Comparison of ENCODE assay signal across 31 cellular contexts in genomic region chr1:38403667-38404066, GRCh38.
DNase-seq lines count a peak whose midpoint lies in the region; ATAC-seq, FAIRE-seq and TF ChIP-seq lines count a peak whose summit lies in the region.
"Had no signal": no experiment of that assay in that cellular context is flagged by ENCODE, and none has a peak within 500 bp of the region (broad histone marks: within the 10 kb centered on the region; RNA-seq: fewer than 3 reads in every experiment).

No MANE protein-coding gene starts in this region.

- H3K36me3 ChIP-seq in DOHH2 (ENCODE audit: control insufficient read depth, low read length) = no peaks in the 10 kb centered on the region
- no peaks in the 10 kb centered on the region for H3K36me3 ChIP-seq in WERI-Rb-1
- H3K36me3 ChIP-seq: breast epithelium, upper lobe of left lung had no signal

- no peak overlapping the region for H3K4me2 ChIP-seq in DOHH2 (ENCODE audit: low read length)
- H3K4me2 ChIP-seq: PC-9 had no signal

- H3K79me2 ChIP-seq in DOHH2 (ENCODE audit: control insufficient read depth, low read length) = no peaks in the 10 kb centered on the region

- no peaks in the 10 kb centered on the region for H4K20me1 ChIP-seq in DOHH2 (ENCODE audit: control insufficient read depth, insufficient read depth, low read depth, low read length)

- no peak overlapping the region for H3K27ac ChIP-seq in DOHH2 (ENCODE audit: low read depth, low read length)
- H3K27ac ChIP-seq in WERI-Rb-1 = no peak overlapping the region
- H3K27ac ChIP-seq: breast epithelium, PC-9, upper lobe of left lung had no signal

- DNase-seq in COR-L47 (lab: John Stamatoyannopoulos, UW) (peak; percentile 1), HT-29 (ENCODE audit: low spot score) (peak; percentile 3), WERI-Rb-1 (peak; percentile 12), D721Med (ENCODE audit: insufficient read length, low spot score) (no peak)
- DNase-seq: activated CD4-positive, alpha-beta T cell treated with anti-CD3 and anti-CD28 coated beads for 1 hour; activated CD8-positive, alpha-beta memory T cell treated with anti-CD3 and anti-CD28 coated beads, Interleukin-2, amount 10 ng/mL, durations not matched to agents 7 days and 5 days; activated naive CD4-positive, alpha-beta T cell treated with anti-CD3 and anti-CD28 coated beads, Interleukin-2, amount 10 ng/mL, durations not matched to agents 7 days and 5 days; amniotic stem cell; CD4-positive, CD25-positive, alpha-beta regulatory T cell; DMS 273 treated with DMSO at 0.1 percent for 48 hours; effector CD4-positive, alpha-beta T cell; erythroblast; HFFc6; immature natural killer cell; mesenchymal stem cell; NCI-H1048; NCI-H187; NCI-H526 treated with DMSO at 0.1 percent for 48 hours; PC-9; SHP77 treated with DMSO at 0.1 percent for 48 hours; stimulated activated CD4-positive, alpha-beta T cell treated with anti-CD3 and anti-CD28 coated beads, Interleukin-2, amount 100 ng/mL, for 24 hours; substantia nigra; upper lobe of left lung had no signal

- ATAC-seq in HG03378 (IDR thresholded peaks at IDR 0.05; ENCODE audit: unreplicated experiment) = no peak
- ATAC-seq in GM19463 (IDR thresholded peaks at IDR 0.05; ENCODE audit: unreplicated experiment) = no peak
- no peak for ATAC-seq in GM19324 (IDR thresholded peaks at IDR 0.05; ENCODE audit: low FRiP score, unreplicated experiment)
- ATAC-seq: activated CD8-positive, alpha-beta memory T cell treated with anti-CD3 and anti-CD28 coated beads, Interleukin-2, amount 10 ng/mL, durations not matched to agents 7 days and 5 days; left lobe of liver had no signal

- H3K9me3 ChIP-seq in DOHH2 (ENCODE audit: control insufficient read depth, insufficient read depth, low read length) (peaks cover 5% of the 10 kb centered on the region), WERI-Rb-1 (ENCODE audit: severe bottlenecking) (peaks cover 2% of the 10 kb centered on the region)

- H3K27me3 ChIP-seq in DOHH2 (ENCODE audit: control insufficient read depth, low read length) (no peaks in the 10 kb centered on the region), WERI-Rb-1 (ENCODE audit: insufficient read depth, low read depth, severe bottlenecking) (no peaks in the 10 kb centered on the region)
- H3K27me3 ChIP-seq: breast epithelium, upper lobe of left lung had no signal

- FAIRE-seq in D721Med (lab: Jason Lieb, UNC) = no peak
- FAIRE-seq: G401.6, GM19239 had no signal

- TF ChIP-seq CTCF in DOHH2 (IDR thresholded peaks at IDR 0.05; ENCODE audit: low read depth, low read length, poor library complexity, severe bottlenecking) = peak; percentile 57
- peak; percentile 28; the same call in 1 of the 2 replicates for TF ChIP-seq CTCF in WERI-Rb-1 (IDR thresholded peaks at IDR 0.05; ENCODE audit: low read depth, low read length)
- TF ChIP-seq CTCF in D721Med (IDR thresholded peaks at IDR 0.05; ENCODE audit: insufficient read depth, missing control alignments) = no peak

- H3F3A ChIP-seq in DOHH2 (ENCODE audit: control insufficient read depth, insufficient read depth) = no peaks in the 10 kb centered on the region

- H3K4me3 ChIP-seq in DOHH2 (ENCODE audit: low read length) (no peak overlapping the region), WERI-Rb-1 (ENCODE audit: low read depth, low read length) (no peak overlapping the region)
- H3K4me3 ChIP-seq: breast epithelium, PC-9, upper lobe of left lung had no signal

- H3K4me1 ChIP-seq in DOHH2 (ENCODE audit: control insufficient read depth, low read length) = no peaks in the 10 kb centered on the region
- H3K4me1 ChIP-seq: breast epithelium, upper lobe of left lung had no signal

- no peaks in the 10 kb centered on the region for H3K9me2 ChIP-seq in DOHH2 (replicated peaks; ENCODE audit: control insufficient read depth, low read length)
